ENCODE assay signal across 8 cellular contexts in the genomic region with DNA sequence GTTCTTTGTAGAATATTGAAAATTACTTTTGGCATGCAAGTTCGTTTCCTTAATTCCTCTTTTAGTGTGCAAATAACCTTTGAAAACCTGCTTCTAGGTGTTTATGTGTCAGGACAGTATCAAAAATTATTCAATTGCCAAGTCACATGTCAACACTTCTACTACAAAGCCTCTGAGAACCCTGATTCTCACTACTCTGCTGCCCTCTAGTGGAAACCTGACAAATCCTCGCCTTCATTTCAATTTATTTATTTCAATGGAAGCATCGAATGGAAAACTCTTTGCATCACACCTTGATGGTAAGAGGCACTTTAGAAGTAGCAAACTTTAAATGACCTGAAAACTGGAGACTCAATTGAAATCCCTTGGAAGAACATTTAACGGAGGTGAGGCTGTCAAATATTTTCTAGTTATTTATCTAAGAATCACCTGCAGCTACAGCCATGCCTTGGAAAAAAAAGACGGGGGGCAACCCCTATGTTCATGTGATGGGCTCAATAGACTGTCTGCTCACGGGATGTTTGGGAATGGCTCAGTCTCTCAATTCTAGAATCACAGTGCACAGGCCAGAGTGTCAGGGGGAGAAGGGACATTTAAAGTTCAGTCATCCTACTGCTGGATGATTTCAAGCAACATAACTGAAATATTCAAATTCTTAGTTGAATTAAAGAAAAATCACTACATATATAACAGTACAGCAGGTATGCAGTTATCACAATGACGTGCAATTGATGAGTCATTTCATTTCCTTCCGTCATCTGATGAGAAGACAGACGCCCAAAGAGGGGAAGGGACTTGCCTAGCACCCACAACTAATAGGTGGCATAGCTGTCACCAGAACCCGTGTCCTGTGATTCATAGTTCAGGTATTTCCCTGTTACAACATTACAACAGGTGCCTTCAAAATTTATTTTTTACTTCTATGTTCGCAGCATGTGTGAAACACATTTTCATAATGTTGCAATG.
DNase-seq lines count a peak whose midpoint lies in the region; ATAC-seq and TF ChIP-seq lines count a peak whose summit lies in the region.

No MANE protein-coding gene starts in this region.

- H3K36me3 Mint-ChIP-seq in activated CD4-positive, alpha-beta T cell treated with anti-CD3 and anti-CD28 coated beads for 36 hours (ENCODE audit: low read depth): no peaks in the 10 kb centered on the region
- H3K36me3 Mint-ChIP-seq in activated T-helper 1 cell treated with anti-CD3 and anti-CD28 coated beads, Interleukin-12 subunit alpha, Interleukin-12 subunit beta, Interleukin-2, Interleukin-4 antibody, amounts not matched to agents 30 ng/mL and 10 ng/mL and 1 ng/mL, durations not matched to agents 14 hours and 24 hours and 36 hours (ENCODE audit: low read depth): no peaks in the 10 kb centered on the region

- H3K4me1 Mint-ChIP-seq in activated CD4-positive, alpha-beta T cell treated with anti-CD3 and anti-CD28 coated beads for 36 hours: no peaks in the 10 kb centered on the region
- H3K4me1 Mint-ChIP-seq in activated T-helper 1 cell treated with anti-CD3 and anti-CD28 coated beads, Interleukin-12 subunit alpha, Interleukin-12 subunit beta, Interleukin-2, Interleukin-4 antibody, amounts not matched to agents 30 ng/mL and 10 ng/mL and 1 ng/mL, durations not matched to agents 14 hours and 24 hours and 36 hours (ENCODE audit: low read depth): no peaks in the 10 kb centered on the region

- DNase-seq in activated CD4-positive, alpha-beta T cell treated with anti-CD3 and anti-CD28 coated beads for 36 hours: peak; percentile 34
- no peak for DNase-seq in activated CD4-positive, alpha-beta T cell treated with anti-CD3 and anti-CD28 coated beads for 4 hours
- peak; percentile 82 for DNase-seq in NCI-H2227 (lab: John Stamatoyannopoulos, UW; ENCODE audit: unreplicated experiment)
- DNase-seq in activated T-helper 1 cell treated with anti-CD3 and anti-CD28 coated beads, Interleukin-12 subunit alpha, Interleukin-12 subunit beta, Interleukin-2, Interleukin-4 antibody, amounts not matched to agents 30 ng/mL and 10 ng/mL and 1 ng/mL, durations not matched to agents 14 hours and 24 hours and 36 hours (ENCODE audit: low spot score): peak; percentile 1
- DNase-seq in left ventricle myocardium inferior: no peak
- peak; percentile 41 for DNase-seq in smooth muscle cell of the brain vasculature (ENCODE audit: low read depth, low spot score)

- H3K36me3 ChIP-seq in left ventricle myocardium inferior: no peaks in the 10 kb centered on the region

- no peaks in the 10 kb centered on the region for H3K9me3 ChIP-seq in left ventricle myocardium inferior (replicated peaks)

- H3K27ac Mint-ChIP-seq in activated CD4-positive, alpha-beta T cell treated with anti-CD3 and anti-CD28 coated beads for 36 hours: no peak overlapping the region
- no peak overlapping the region for H3K27ac Mint-ChIP-seq in activated T-helper 1 cell treated with anti-CD3 and anti-CD28 coated beads, Interleukin-12 subunit alpha, Interleukin-12 subunit beta, Interleukin-2, Interleukin-4 antibody, amounts not matched to agents 30 ng/mL and 10 ng/mL and 1 ng/mL, durations not matched to agents 14 hours and 24 hours and 36 hours

- CTCF ChIA-PET in activated CD4-positive, alpha-beta T cell treated with anti-CD3 and anti-CD28 coated beads for 36 hours (lab: Charles Lee): interaction anchor here (0.7 to 1.2 kb wide), 5 partner anchors 11 to 347 kb away, joined by 3 to 5 read pairs (median 3); no protein-coding TSS in a partner anchor

- H3K4me3 Mint-ChIP-seq in activated CD4-positive, alpha-beta T cell treated with anti-CD3 and anti-CD28 coated beads for 36 hours: no peak overlapping the region
- no peak overlapping the region for H3K4me3 Mint-ChIP-seq in activated T-helper 1 cell treated with anti-CD3 and anti-CD28 coated beads, Interleukin-12 subunit alpha, Interleukin-12 subunit beta, Interleukin-2, Interleukin-4 antibody, amounts not matched to agents 30 ng/mL and 10 ng/mL and 1 ng/mL, durations not matched to agents 14 hours and 24 hours and 36 hours

- peaks cover 16% of the 10 kb centered on the region for H3K27me3 ChIP-seq in left ventricle myocardium inferior (ENCODE audit: low read depth)

- H3K27ac ChIP-seq in left ventricle myocardium inferior (replicated peaks): no peak overlapping the region

- peak; percentile 78 for TF ChIP-seq CTCF in left ventricle myocardium inferior (IDR thresholded peaks at IDR 0.05; ENCODE audit: borderline replicate concordance)

- POLR2A ChIA-PET in activated CD4-positive, alpha-beta T cell treated with anti-CD3 and anti-CD28 coated beads for 36 hours (lab: Charles Lee): no interaction called here

- H3K4me1 ChIP-seq in left ventricle myocardium inferior: no peaks in the 10 kb centered on the region

- intact Hi-C loops in activated CD4-positive, alpha-beta T cell treated with anti-CD3 and anti-CD28 coated beads for 36 hours (cut with DNase I, micrococcal nuclease): loop anchor here (2.0 to 5.0 kb wide), 2 partner anchors 164 to 166 kb away; no protein-coding TSS in a partner anchor
- intact Hi-C loops in activated T-helper 1 cell treated with anti-CD3 and anti-CD28 coated beads, Interleukin-12 subunit alpha, Interleukin-12 subunit beta, Interleukin-2, Interleukin-4 antibody, amounts not matched to agents 30 ng/mL and 10 ng/mL and 1 ng/mL, durations not matched to agents 14 hours and 24 hours and 36 hours (cut with micrococcal nuclease): loop anchor here (5.0 kb wide), 1 partner anchor 166 kb away; no protein-coding TSS in a partner anchor
- intact Hi-C loops in left ventricle myocardium inferior (cut with micrococcal nuclease): no loop called here

- H3K27me3 Mint-ChIP-seq in activated CD4-positive, alpha-beta T cell treated with anti-CD3 and anti-CD28 coated beads for 36 hours: no peaks in the 10 kb centered on the region
- no peaks in the 10 kb centered on the region for H3K27me3 Mint-ChIP-seq in activated T-helper 1 cell treated with anti-CD3 and anti-CD28 coated beads, Interleukin-12 subunit alpha, Interleukin-12 subunit beta, Interleukin-2, Interleukin-4 antibody, amounts not matched to agents 30 ng/mL and 10 ng/mL and 1 ng/mL, durations not matched to agents 14 hours and 24 hours and 36 hours (ENCODE audit: insufficient read depth)

- H3K4me3 ChIP-seq in left ventricle myocardium inferior: no peak overlapping the region

- ATAC-seq in activated CD4-positive, alpha-beta T cell treated with anti-CD3 and anti-CD28 coated beads for 36 hours: no peak
- peak; percentile 67 for ATAC-seq in HG02885 (IDR thresholded peaks at IDR 0.05; ENCODE audit: poor library complexity, unreplicated experiment)
- no peak for ATAC-seq in GM21447 (IDR thresholded peaks at IDR 0.05; ENCODE audit: unreplicated experiment)

- peaks cover 3% of the 10 kb centered on the region for H3K9me3 Mint-ChIP-seq in activated CD4-positive, alpha-beta T cell treated with anti-CD3 and anti-CD28 coated beads for 36 hours (ENCODE audit: low read depth)
- peaks cover 2% of the 10 kb centered on the region for H3K9me3 Mint-ChIP-seq in activated T-helper 1 cell treated with anti-CD3 and anti-CD28 coated beads, Interleukin-12 subunit alpha, Interleukin-12 subunit beta, Interleukin-2, Interleukin-4 antibody, amounts not matched to agents 30 ng/mL and 10 ng/mL and 1 ng/mL, durations not matched to agents 14 hours and 24 hours and 36 hours

Comparison
In these comparisons a context has a peak if more than half of its experiments do, and no peak if none do; other contexts are left out.
1. DNase-seq: peak in activated CD4-positive, alpha-beta T cell treated with anti-CD3 and anti-CD28 coated beads for 36 hours (single experiment), NCI-H2227 (single experiment), activated T-helper 1 cell treated with anti-CD3 and anti-CD28 coated beads, Interleukin-12 subunit alpha, Interleukin-12 subunit beta, Interleukin-2, Interleukin-4 antibody, amounts not matched to agents 30 ng/mL and 10 ng/mL and 1 ng/mL, durations not matched to agents 14 hours and 24 hours and 36 hours (single experiment) and smooth muscle cell of the brain vasculature (single experiment); none in activated CD4-positive, alpha-beta T cell treated with anti-CD3 and anti-CD28 coated beads for 4 hours (0 of 2) and left ventricle myocardium inferior (single experiment).